Comparison of ENCODE assay signal across 21 cellular contexts in the genomic region with DNA sequence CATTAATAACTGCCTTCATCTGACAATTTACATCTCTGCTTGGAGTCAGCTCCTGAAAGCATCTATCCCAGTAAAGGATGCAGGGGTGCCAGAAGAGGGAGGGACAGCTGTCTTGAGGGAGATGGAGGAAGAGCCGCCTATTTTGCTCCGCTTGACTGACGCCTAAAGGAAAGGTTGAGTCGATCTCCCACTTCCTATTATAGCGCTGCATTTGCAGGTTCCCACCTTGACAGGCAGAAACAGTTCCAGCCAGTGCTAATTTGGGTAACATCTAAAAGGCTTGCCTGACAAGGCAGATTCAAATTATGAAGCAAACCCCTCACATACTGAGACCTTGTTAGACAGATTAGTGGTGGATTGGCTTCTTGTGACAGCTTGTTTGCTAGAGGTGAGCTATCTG.
DNase-seq lines count a peak whose midpoint lies in the region; ATAC-seq and TF ChIP-seq lines count a peak whose summit lies in the region.
"Had no signal": no experiment of that assay in that cellular context is flagged by ENCODE, and none has a peak within 500 bp of the region (broad histone marks: within the 10 kb centered on the region; RNA-seq: fewer than 3 reads in every experiment).

No MANE protein-coding gene starts in this region.

- no peak for ATAC-seq in GM19395 (IDR thresholded peaks at IDR 0.05; ENCODE audit: unreplicated experiment)
- no peak for ATAC-seq in SK-N-SH treated with all-trans-retinoic acid at 6 μM for 48 hours
- ATAC-seq: activated T-cell treated with anti-CD3 and anti-CD28 coated beads, Interleukin-2, amount 50 U/mL, for 4 hours; esophagus mucosa; foreskin keratinocyte; left lobe of liver; naive thymus-derived CD8-positive, alpha-beta T cell had no signal

- DNase-seq in NCI-H146 treated with DMSO at 0.1 percent for 48 hours (lab: John Stamatoyannopoulos, UW; ENCODE audit: unreplicated experiment): peak; percentile 68
- DNase-seq in NCI-H2227 (lab: John Stamatoyannopoulos, UW; ENCODE audit: unreplicated experiment): peak; percentile 40
- peak; percentile 66 for DNase-seq in SK-N-DZ (ENCODE audit: low spot score)
- DNase-seq in putamen (ENCODE audit: low spot score): peak; percentile 15
- DNase-seq in nucleus accumbens (lab: John Stamatoyannopoulos, UW): no peak
- DNase-seq: activated CD4-positive, alpha-beta T cell treated with anti-CD3 and anti-CD28 coated beads, Interleukin-2, amount 10 ng/mL, durations not matched to agents 24 days and 14 days; activated naive CD4-positive, alpha-beta T cell; activated T-cell treated with anti-CD3 and anti-CD28 coated beads, Interleukin-2, amount 50 U/mL, for 4 hours; CD4-positive, CD25-positive, alpha-beta regulatory T cell; DMS53; effector memory CD4-positive, alpha-beta T cell; foreskin keratinocyte; GM23248; naive thymus-derived CD8-positive, alpha-beta T cell; NCI-H187; sigmoid colon; stimulated activated CD4-positive, alpha-beta T cell treated with anti-CD3 and anti-CD28 coated beads, Interleukin-15, amount 100 ng/mL, for 24 hours had no signal

TF ChIP-seq in SK-N-SH treated with all-trans-retinoic acid at 6 μM for 48 hours, 23 proteins besides CTCF, POLR2A, EP300 and RAD21:
- TF ChIP-seq TOX (CRISPR knock-in tag; IDR thresholded peaks at IDR 0.05; ENCODE audit: borderline replicate concordance) (no peak), ZFP30 (CRISPR knock-in tag; IDR thresholded peaks at IDR 0.05) (no peak), PPARA (CRISPR knock-in tag; IDR thresholded peaks at IDR 0.05; ENCODE audit: borderline replicate concordance) (no peak), RARB (CRISPR knock-in tag; IDR thresholded peaks at IDR 0.05) (no peak), BACH2 (CRISPR knock-in tag; IDR thresholded peaks at IDR 0.05; ENCODE audit: borderline replicate concordance) (no peak), OSR1 (CRISPR knock-in tag; IDR thresholded peaks at IDR 0.05) (no peak)
- TF ChIP-seq, protein P1, sequence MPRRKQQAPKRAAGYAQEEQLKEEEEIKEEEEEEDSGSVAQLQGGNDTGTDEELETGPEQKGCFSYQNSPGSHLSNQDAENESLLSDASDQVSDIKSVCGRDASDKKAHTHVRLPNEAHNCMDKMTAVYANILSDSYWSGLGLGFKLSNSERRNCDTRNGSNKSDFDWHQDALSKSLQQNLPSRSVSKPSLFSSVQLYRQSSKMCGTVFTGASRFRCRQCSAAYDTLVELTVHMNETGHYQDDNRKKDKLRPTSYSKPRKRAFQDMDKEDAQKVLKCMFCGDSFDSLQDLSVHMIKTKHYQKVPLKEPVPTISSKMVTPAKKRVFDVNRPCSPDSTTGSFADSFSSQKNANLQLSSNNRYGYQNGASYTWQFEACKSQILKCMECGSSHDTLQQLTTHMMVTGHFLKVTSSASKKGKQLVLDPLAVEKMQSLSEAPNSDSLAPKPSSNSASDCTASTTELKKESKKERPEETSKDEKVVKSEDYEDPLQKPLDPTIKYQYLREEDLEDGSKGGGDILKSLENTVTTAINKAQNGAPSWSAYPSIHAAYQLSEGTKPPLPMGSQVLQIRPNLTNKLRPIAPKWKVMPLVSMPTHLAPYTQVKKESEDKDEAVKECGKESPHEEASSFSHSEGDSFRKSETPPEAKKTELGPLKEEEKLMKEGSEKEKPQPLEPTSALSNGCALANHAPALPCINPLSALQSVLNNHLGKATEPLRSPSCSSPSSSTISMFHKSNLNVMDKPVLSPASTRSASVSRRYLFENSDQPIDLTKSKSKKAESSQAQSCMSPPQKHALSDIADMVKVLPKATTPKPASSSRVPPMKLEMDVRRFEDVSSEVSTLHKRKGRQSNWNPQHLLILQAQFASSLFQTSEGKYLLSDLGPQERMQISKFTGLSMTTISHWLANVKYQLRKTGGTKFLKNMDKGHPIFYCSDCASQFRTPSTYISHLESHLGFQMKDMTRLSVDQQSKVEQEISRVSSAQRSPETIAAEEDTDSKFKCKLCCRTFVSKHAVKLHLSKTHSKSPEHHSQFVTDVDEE (CRISPR knock-in tag; IDR thresholded peaks at IDR 0.05): no peak
- TF ChIP-seq, protein P2, sequence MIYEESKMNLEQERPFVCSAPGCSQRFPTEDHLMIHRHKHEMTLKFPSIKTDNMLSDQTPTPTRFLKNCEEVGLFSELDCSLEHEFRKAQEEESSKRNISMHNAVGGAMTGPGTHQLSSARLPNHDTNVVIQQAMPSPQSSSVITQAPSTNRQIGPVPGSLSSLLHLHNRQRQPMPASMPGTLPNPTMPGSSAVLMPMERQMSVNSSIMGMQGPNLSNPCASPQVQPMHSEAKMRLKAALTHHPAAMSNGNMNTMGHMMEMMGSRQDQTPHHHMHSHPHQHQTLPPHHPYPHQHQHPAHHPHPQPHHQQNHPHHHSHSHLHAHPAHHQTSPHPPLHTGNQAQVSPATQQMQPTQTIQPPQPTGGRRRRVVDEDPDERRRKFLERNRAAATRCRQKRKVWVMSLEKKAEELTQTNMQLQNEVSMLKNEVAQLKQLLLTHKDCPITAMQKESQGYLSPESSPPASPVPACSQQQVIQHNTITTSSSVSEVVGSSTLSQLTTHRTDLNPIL (CRISPR knock-in tag; IDR thresholded peaks at IDR 0.05; ENCODE audit: low read depth): no peak
- TF ChIP-seq, protein P3, sequence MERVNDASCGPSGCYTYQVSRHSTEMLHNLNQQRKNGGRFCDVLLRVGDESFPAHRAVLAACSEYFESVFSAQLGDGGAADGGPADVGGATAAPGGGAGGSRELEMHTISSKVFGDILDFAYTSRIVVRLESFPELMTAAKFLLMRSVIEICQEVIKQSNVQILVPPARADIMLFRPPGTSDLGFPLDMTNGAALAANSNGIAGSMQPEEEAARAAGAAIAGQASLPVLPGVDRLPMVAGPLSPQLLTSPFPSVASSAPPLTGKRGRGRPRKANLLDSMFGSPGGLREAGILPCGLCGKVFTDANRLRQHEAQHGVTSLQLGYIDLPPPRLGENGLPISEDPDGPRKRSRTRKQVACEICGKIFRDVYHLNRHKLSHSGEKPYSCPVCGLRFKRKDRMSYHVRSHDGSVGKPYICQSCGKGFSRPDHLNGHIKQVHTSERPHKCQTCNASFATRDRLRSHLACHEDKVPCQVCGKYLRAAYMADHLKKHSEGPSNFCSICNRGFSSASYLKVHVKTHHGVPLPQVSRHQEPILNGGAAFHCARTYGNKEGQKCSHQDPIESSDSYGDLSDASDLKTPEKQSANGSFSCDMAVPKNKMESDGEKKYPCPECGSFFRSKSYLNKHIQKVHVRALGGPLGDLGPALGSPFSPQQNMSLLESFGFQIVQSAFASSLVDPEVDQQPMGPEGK (CRISPR knock-in tag; IDR thresholded peaks at IDR 0.05; ENCODE audit: borderline replicate concordance): no peak

Comparison
In these comparisons a context has a peak if more than half of its experiments do, and no peak if none do; other contexts are left out.
1. DNase-seq: peak in NCI-H146 treated with DMSO at 0.1 percent for 48 hours (single experiment), NCI-H2227 (single experiment), SK-N-DZ (single experiment) and putamen (single experiment); none in nucleus accumbens (0 of 56).